1 cellular context compared by ENCODE assay signal in genomic region chr4:14887842-14888433, GRCh38.
TF ChIP-seq lines count a peak whose summit lies in the region.

No MANE protein-coding gene starts in this region.

TF ChIP-seq in H1, 55 proteins besides CTCF, POLR2A, EP300 and RAD21:
- TF ChIP-seq ATF2 (IDR thresholded peaks at IDR 0.05; ENCODE audit: low read length), result no peak
- TF ChIP-seq BCL11A (IDR thresholded peaks at IDR 0.05; ENCODE audit: low read depth in 2 of 2, low read length in 2 of 2), result no peak
- no peak for TF ChIP-seq RFX5 (IDR thresholded peaks at IDR 0.05; ENCODE audit: borderline replicate concordance, low read depth, low read length)
- TF ChIP-seq POLR2AphosphoS5 (IDR thresholded peaks at IDR 0.05; ENCODE audit: low read depth, low read length), result no peak
- TF ChIP-seq E2F6 (IDR thresholded peaks at IDR 0.05), result no peak
- no peak for TF ChIP-seq CBX5 (IDR thresholded peaks at IDR 0.05; ENCODE audit: low read depth, low read length)
- no peak for TF ChIP-seq NRF1 (IDR thresholded peaks at IDR 0.05; ENCODE audit: low read depth, low read length)
